ENCODE assay signal across 17 cellular contexts in the genomic region with DNA sequence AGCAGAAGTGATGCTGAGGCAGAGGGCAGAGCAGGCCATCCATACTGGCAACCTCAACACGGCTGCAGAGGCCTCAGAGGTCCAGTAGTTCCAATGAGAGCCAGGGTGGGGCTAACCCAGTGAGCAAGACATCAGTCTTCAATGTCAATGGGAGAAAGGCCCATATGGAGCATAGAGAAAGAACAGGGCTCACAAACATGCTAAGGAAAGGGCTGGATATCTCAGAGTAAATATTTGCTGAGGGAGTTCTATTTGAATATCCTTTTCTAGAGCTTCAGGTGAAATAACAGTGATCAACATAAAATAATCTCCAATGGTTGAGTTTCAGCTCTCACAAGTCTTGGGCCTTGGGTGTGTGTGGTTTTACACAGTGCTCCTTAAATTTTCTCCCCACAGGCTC. TPM values are rescaled to one million over a fixed set of nuclear protein-coding genes. Genes with fewer than 3 reads are reported as not detected.
A peak's percentile ranks its signal among the peaks of the same experiment; 100 is the strongest.
DNase-seq lines count a peak whose midpoint lies in the region; ATAC-seq, FAIRE-seq and TF ChIP-seq lines count a peak whose summit lies in the region.
"Had no signal": no experiment of that assay in that cellular context is flagged by ENCODE, and none has a peak within 500 bp of the region (broad histone marks: within the 10 kb centered on the region; RNA-seq: fewer than 3 reads in every experiment).

No MANE protein-coding gene starts in this region.

- H3K9me3 Mint-ChIP-seq in CD8-positive, alpha-beta T cell: no peaks in the 10 kb centered on the region
- H3K9me3 Mint-ChIP-seq: GM23338, H9 had no signal

- CTCF ChIA-PET in CD8-positive, alpha-beta T cell (lab: Charles Lee): no interaction called here

- no peak overlapping the region for H3K23ac ChIP-seq in mesendoderm (ENCODE audit: low read length)

- no peaks in the 10 kb centered on the region for H3K4me1 Mint-ChIP-seq in CD8-positive, alpha-beta T cell (ENCODE audit: low read depth)

- no peak overlapping the region for H3K9ac ChIP-seq in mesendoderm (ENCODE audit: low read length)

- TF ChIP-seq CTCF in upper lobe of right lung (IDR thresholded peaks at IDR 0.05): no peak
- no peak for TF ChIP-seq CTCF in CD8-positive, alpha-beta T cell (IDR thresholded peaks at IDR 0.05)

- no peak overlapping the region for H2BK15ac ChIP-seq in mesendoderm (replicated peaks; ENCODE audit: low read depth)

- H3K4me3 ChIP-seq in mesendoderm (ENCODE audit: low read length) (no peak overlapping the region), upper lobe of right lung (no peak overlapping the region)
- H3K4me3 ChIP-seq in CD8-positive, alpha-beta T cell (ENCODE audit: low read depth, low read length): no peak overlapping the region
- H3K4me3 ChIP-seq: GM23338 had no signal

- no peaks in the 10 kb centered on the region for H3K9me3 ChIP-seq in upper lobe of right lung
- H3K9me3 ChIP-seq in CD8-positive, alpha-beta T cell (ENCODE audit: low read length): no peaks in the 10 kb centered on the region
- H3K9me3 ChIP-seq: Caco-2 had no signal

- intact Hi-C loops in upper lobe of right lung (cut with DNase I): no loop called here
- intact Hi-C loops in CD8-positive, alpha-beta T cell (cut with DNase I, micrococcal nuclease): no loop called here

- no peak overlapping the region for H3K27ac Mint-ChIP-seq in CD8-positive, alpha-beta T cell
- H3K27ac Mint-ChIP-seq: CD4-positive, alpha-beta memory T cell; GM23338 had no signal

- no peak overlapping the region for H4K5ac ChIP-seq in mesendoderm (ENCODE audit: low read length)

- WGBS in mesendoderm (ENCODE audit: extremely low coverage, insufficient coverage, low lambda C conversion rate): no CpG with 5 or more reads among the region's 1 CpG

- POLR2A ChIA-PET in CD8-positive, alpha-beta T cell (lab: Charles Lee): no interaction called here

- no peak overlapping the region for H3K27ac ChIP-seq in mesendoderm (ENCODE audit: low read depth, low read length)
- H3K27ac ChIP-seq in upper lobe of right lung: no peak overlapping the region
- H3K27ac ChIP-seq in CD8-positive, alpha-beta T cell (ENCODE audit: low read depth, low read length): no peak overlapping the region

- no peaks in the 10 kb centered on the region for H3K79me1 ChIP-seq in mesendoderm (ENCODE audit: low read length)

- H4K8ac ChIP-seq in mesendoderm (ENCODE audit: low read depth, low read length): no peak overlapping the region

- H3K4me1 ChIP-seq in mesendoderm (ENCODE audit: control insufficient read depth, low read depth, low read length) (peaks cover 2% of the 10 kb centered on the region), upper lobe of right lung (no peaks in the 10 kb centered on the region)
- H3K4me1 ChIP-seq in CD8-positive, alpha-beta T cell (ENCODE audit: insufficient read depth, low read length): no peaks in the 10 kb centered on the region
- H3K4me1 ChIP-seq: Caco-2 had no signal

- peaks cover 4% of the 10 kb centered on the region for H3K27me3 Mint-ChIP-seq in CD8-positive, alpha-beta T cell (ENCODE audit: low read depth)
- H3K27me3 Mint-ChIP-seq: CD4-positive, alpha-beta memory T cell had no signal

- H3K27me3 ChIP-seq in mesendoderm (ENCODE audit: insufficient read depth, low read length, poor library complexity) (no peaks in the 10 kb centered on the region), upper lobe of right lung (no peaks in the 10 kb centered on the region)
- no peaks in the 10 kb centered on the region for H3K27me3 ChIP-seq in CD8-positive, alpha-beta T cell (ENCODE audit: insufficient read depth, low read length)

- H3K36me3 ChIP-seq in mesendoderm (ENCODE audit: control insufficient read depth, insufficient read depth, low read length): no peaks in the 10 kb centered on the region
- no peaks in the 10 kb centered on the region for H3K36me3 ChIP-seq in upper lobe of right lung
- H3K36me3 ChIP-seq in CD8-positive, alpha-beta T cell (ENCODE audit: insufficient read depth, low read length): no peaks in the 10 kb centered on the region

- DNase-seq in NCI-H526 (lab: John Stamatoyannopoulos, UW) (peak; percentile 75 to 87), RCC 7860 (ENCODE audit: low spot score) (peak; percentile 1), mesendoderm (no peak), NK-92 (lab: John Stamatoyannopoulos, UW; ENCODE audit: unreplicated experiment) (no peak), upper lobe of right lung (no peak)
- no peak for DNase-seq in CD8-positive, alpha-beta T cell
- DNase-seq: C1 segment of cervical spinal cord; Caco-2; CD4-positive, alpha-beta memory T cell; DMS153; DMS79 treated with DMSO at 0.1 percent for 48 hours; GF-D8; H9 had no signal

- no peak overlapping the region for H3K56ac ChIP-seq in mesendoderm (ENCODE audit: low read length)

- no peak overlapping the region for H3K18ac ChIP-seq in mesendoderm (ENCODE audit: low read length)

- no peak overlapping the region for H3K4ac ChIP-seq in mesendoderm (ENCODE audit: low read depth, low read length)

- H3K79me2 ChIP-seq in mesendoderm (ENCODE audit: control insufficient read depth, insufficient read depth, low read length): no peaks in the 10 kb centered on the region

- H2BK120ac ChIP-seq in mesendoderm (ENCODE audit: low read depth, low read length): no peak overlapping the region

- ATAC-seq in upper lobe of right lung: no peak
- no peak for ATAC-seq in CD8-positive, alpha-beta T cell
- ATAC-seq: GM23338, HCT116 had no signal

- no peak for FAIRE-seq in RCC 7860 (lab: Jason Lieb, UNC)
- FAIRE-seq: GM12891, GM19239 had no signal

- H3K4me2 ChIP-seq in mesendoderm (ENCODE audit: low read length): no peak overlapping the region
- H3K4me2 ChIP-seq: GM23338 had no signal

- H3K4me3 Mint-ChIP-seq in CD8-positive, alpha-beta T cell: no peak overlapping the region
- H3K4me3 Mint-ChIP-seq: CD4-positive, alpha-beta memory T cell; GM23338; H9 had no signal

- H2BK5ac ChIP-seq in mesendoderm (ENCODE audit: low read length): no peak overlapping the region

- H2AK5ac ChIP-seq in mesendoderm (ENCODE audit: low read length): peak overlapping the region; percentile 2

- H3K36me3 Mint-ChIP-seq in CD8-positive, alpha-beta T cell: no peaks in the 10 kb centered on the region
- H3K36me3 Mint-ChIP-seq: CD4-positive, alpha-beta memory T cell had no signal

RNA-seq across cellular contexts. Expression of gene CCDC90B, which starts 50.8 kb away (rescaled TPM):
- 93.8 TPM for polyA plus RNA-seq in mesendoderm (2013, experiment 1 of 2)
- 92.8 TPM for polyA plus RNA-seq in mesendoderm (2013, experiment 2 of 2)
- 23.4 TPM for total RNA-seq in upper lobe of right lung
- 10 to 100 TPM; 22.7 to 24.8 TPM for total RNA-seq in CD8-positive, alpha-beta T cell

Comparison
In these comparisons a context has a peak if more than half of its experiments do, and no peak if none do; other contexts are left out.
1. DNase-seq: peak in NCI-H526 (2 of 2) and RCC 7860 (single experiment); none in mesendoderm (single experiment), NK-92 (single experiment), upper lobe of right lung (single experiment) and CD8-positive, alpha-beta T cell (0 of 7).